14 cellular contexts compared by ENCODE assay signal in genomic region chr2:202165945-202166344, GRCh38.
DNase-seq lines count a peak whose midpoint lies in the region; ATAC-seq, FAIRE-seq and TF ChIP-seq lines count a peak whose summit lies in the region.
"Had no signal": no experiment of that assay in that cellular context is flagged by ENCODE, and none has a peak within 500 bp of the region (broad histone marks: within the 10 kb centered on the region; RNA-seq: fewer than 3 reads in every experiment).

No MANE protein-coding gene starts in this region.

- H3K27ac Mint-ChIP-seq in astrocyte (ENCODE audit: unreplicated experiment) = no peak overlapping the region

- no peak for TF ChIP-seq CTCF in astrocyte (IDR thresholded peaks at IDR 0.05; ENCODE audit: insufficient read depth, low read depth, low read length)

- H2AFZ ChIP-seq in astrocyte (ENCODE audit: low read depth, low read length) = no peak overlapping the region
- H2AFZ ChIP-seq: PC-9 had no signal

- H3K9me3 Mint-ChIP-seq in astrocyte (ENCODE audit: unreplicated experiment) = peaks cover 2% of the 10 kb centered on the region

- peaks cover 12% of the 10 kb centered on the region for H3K4me1 Mint-ChIP-seq in astrocyte (ENCODE audit: low read depth, unreplicated experiment)

- CTCF ChIA-PET in HEK293T (lab: Yijun Ruan, JAX) = interaction anchor here (0.6 to 1.0 kb wide), 3 partner anchors 13 to 337 kb away, joined by 3 read pairs; no protein-coding TSS in a partner anchor

- FAIRE-seq in astrocyte (lab: Jason Lieb, UNC) = no peak

- H3K9ac ChIP-seq in astrocyte (ENCODE audit: low read length) = no peak overlapping the region
- H3K9ac ChIP-seq: BLaER1 had no signal

- H3K4me3 ChIP-seq in astrocyte (ENCODE audit: insufficient read depth, low read depth, low read length) = no peak overlapping the region
- H3K4me3 ChIP-seq: BLaER1, PC-9 had no signal

- H3K4me3 Mint-ChIP-seq in astrocyte (ENCODE audit: unreplicated experiment) = no peak overlapping the region

- no peaks in the 10 kb centered on the region for H3K79me2 ChIP-seq in astrocyte (ENCODE audit: insufficient read depth, low read length)

- H3K27me3 Mint-ChIP-seq in astrocyte (ENCODE audit: low read depth, unreplicated experiment) = peaks cover 16% of the 10 kb centered on the region

- no peak for ATAC-seq in HG03565 (IDR thresholded peaks at IDR 0.05; ENCODE audit: unreplicated experiment)
- ATAC-seq in HG02970 (IDR thresholded peaks at IDR 0.05; ENCODE audit: low FRiP score, unreplicated experiment) = no peak

- H3K4me1 ChIP-seq in astrocyte (ENCODE audit: insufficient read depth, low read length) = peaks cover 6% of the 10 kb centered on the region

- no peaks in the 10 kb centered on the region for H4K20me1 ChIP-seq in astrocyte (ENCODE audit: insufficient read depth, low read length)
- H4K20me1 ChIP-seq: BLaER1 had no signal

- DNase-seq in HEK293T (ENCODE audit: extremely low spot score) (no peak), astrocyte (ENCODE audit: low read depth) (peak; percentile 62), foreskin melanocyte (peak; percentile 23), dedifferentiated amniotic fluid mesenchymal stem cell (ENCODE audit: extremely low spot score) (no peak), DMS79 (lab: John Stamatoyannopoulos, UW) (no peak)
- DNase-seq: DMS 273 treated with DMSO at 0.1 percent for 48 hours, EL, KG1, NCI-H1092 treated with DMSO at 0.1 percent for 48 hours, NCI-H187, PC-9 had no signal

- no peak overlapping the region for H3K27ac ChIP-seq in astrocyte (ENCODE audit: low read depth, low read length)
- H3K27ac ChIP-seq: BLaER1, PC-9 had no signal

- no peaks in the 10 kb centered on the region for H3K36me3 Mint-ChIP-seq in astrocyte (ENCODE audit: low read depth, unreplicated experiment)

- no peaks in the 10 kb centered on the region for H3K36me3 ChIP-seq in astrocyte (ENCODE audit: insufficient read depth, low read length)
- H3K36me3 ChIP-seq: BLaER1 had no signal

- no peak overlapping the region for H3K4me2 ChIP-seq in astrocyte (ENCODE audit: low read length)
- H3K4me2 ChIP-seq: BLaER1, PC-9 had no signal

- POLR2A ChIA-PET in HEK293T (lab: Yijun Ruan, JAX) = no interaction called here

- H3K9me3 ChIP-seq in astrocyte (ENCODE audit: insufficient read depth, low read depth, low read length) = no peaks in the 10 kb centered on the region
- H3K9me3 ChIP-seq: BLaER1 had no signal

- no peaks in the 10 kb centered on the region for H3K27me3 ChIP-seq in astrocyte (ENCODE audit: insufficient read depth, low read length)

TF ChIP-seq in HEK293T, 16 proteins besides CTCF, POLR2A, EP300 and RAD21:
- TF ChIP-seq PKNOX1 (IDR thresholded peaks at IDR 0.05) (peak; percentile 84), LEF1 (IDR thresholded peaks at IDR 0.05; ENCODE audit: borderline replicate concordance) (no peak), ZNF384 (IDR thresholded peaks at IDR 0.05) (no peak)
TF ChIP-seq in HEK293T: peak in this region for 1.

Comparison
In these comparisons a context has a peak if more than half of its experiments do, and no peak if none do; other contexts are left out.
1. DNase-seq: peak in astrocyte (single experiment) and foreskin melanocyte (single experiment); none in HEK293T (single experiment), dedifferentiated amniotic fluid mesenchymal stem cell (single experiment) and DMS79 (single experiment).